Comparison of ENCODE assay signal across 8 cellular contexts in the genomic region with DNA sequence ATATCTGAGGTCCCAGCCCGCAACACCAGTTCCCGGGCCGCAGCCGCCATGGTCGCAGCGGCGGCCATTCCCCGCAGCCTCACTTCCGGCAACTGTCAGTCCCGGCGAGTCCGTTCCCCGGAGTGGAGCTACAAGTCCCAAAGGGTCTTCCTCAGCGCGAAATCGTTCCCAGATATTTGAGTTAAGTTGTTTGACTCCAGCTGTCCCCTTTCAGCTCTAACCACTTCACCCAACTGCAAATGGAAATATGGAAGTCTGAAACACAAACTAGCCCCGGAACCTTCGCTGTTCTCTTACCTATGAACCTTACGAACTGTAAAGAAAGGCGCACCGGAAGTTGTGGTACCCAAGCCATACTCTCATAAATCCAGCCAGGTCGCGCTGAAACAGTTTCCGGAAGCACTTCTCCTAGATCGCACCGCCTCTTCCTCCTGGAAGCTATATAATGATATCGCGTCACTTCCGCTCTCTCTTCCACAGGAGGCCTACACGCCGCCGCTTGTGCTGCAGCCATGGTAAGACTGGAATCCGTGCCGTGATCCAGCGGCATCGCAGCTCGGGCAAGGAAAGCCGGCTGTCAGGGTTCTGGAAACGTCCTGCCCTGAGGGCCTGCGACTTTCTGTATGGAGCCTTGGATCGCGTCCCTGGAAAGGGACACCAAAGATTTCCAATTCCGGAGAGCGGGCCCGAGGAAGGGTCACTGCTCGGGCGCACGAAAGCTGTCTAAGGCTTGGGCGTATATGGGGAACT. TPM values are rescaled to one million over a fixed set of nuclear protein-coding genes. Genes with fewer than 3 reads are reported as not detected.
DNase-seq lines count a peak whose midpoint lies in the region; ATAC-seq and TF ChIP-seq lines count a peak whose summit lies in the region.

RPS18 (plus strand) TSS at position 468 of the 750 bp plus-strand sequence; CDS start at position 513, 45 bp downstream.
VPS52 (minus strand) TSS at position 269 of the 750 bp plus-strand sequence; CDS start at position 68, 201 bp downstream.

- H3K27ac ChIP-seq in left ventricle myocardium inferior (replicated peaks), result peak within 1 kb of the TSS; percentile 97
- peak within 1 kb of the TSS; percentile 83 to 93 for H3K27ac ChIP-seq in prostate gland
- H3K27ac ChIP-seq in urinary bladder (ENCODE audit: low read depth), result peak within 1 kb of the TSS; percentile 92

- intact Hi-C loops in left ventricle myocardium inferior (cut with micrococcal nuclease), result no loop called here
- intact Hi-C loops in prostate gland (cut with DNase I), result loop anchor here (2.0 kb wide), 1 partner anchor 27 kb away; the partner anchor contains the start of gene RGL2

- H3K36me3 Mint-ChIP-seq in T-helper 1 cell treated with Interleukin-12 subunit alpha and Interleukin-12 subunit beta and Interleukin-4 antibody, amounts not matched to agents 30 μg/mL and 1 μg/mL, for 36 hours (ENCODE audit: low read depth), result peaks cover 62% of the 10 kb centered on the region

- H3K4me1 Mint-ChIP-seq in T-helper 1 cell treated with Interleukin-12 subunit alpha and Interleukin-12 subunit beta and Interleukin-4 antibody, amounts not matched to agents 30 μg/mL and 1 μg/mL, for 36 hours (ENCODE audit: low read depth), result peaks cover 43% of the 10 kb centered on the region

- H3K27ac Mint-ChIP-seq in T-helper 1 cell treated with Interleukin-12 subunit alpha and Interleukin-12 subunit beta and Interleukin-4 antibody, amounts not matched to agents 30 μg/mL and 1 μg/mL, for 36 hours, result peak within 1 kb of the TSS; percentile 98

- peak within 1 kb of the TSS; percentile 79 for H3K4me3 ChIP-seq in left ventricle myocardium inferior
- peak within 1 kb of the TSS; percentile 65 to 91 for H3K4me3 ChIP-seq in prostate gland
- H3K4me3 ChIP-seq in urinary bladder (ENCODE audit: low read depth, low read length), result peak within 1 kb of the TSS; percentile 63

- peak; percentile 79 for ATAC-seq in HG02884 (IDR thresholded peaks at IDR 0.05; ENCODE audit: unreplicated experiment)

- no peak for TF ChIP-seq CTCF in GM13977 (IDR thresholded peaks at IDR 0.05; ENCODE audit: extremely low read depth, insufficient read depth, missing control alignments)
- TF ChIP-seq CTCF in left ventricle myocardium inferior (IDR thresholded peaks at IDR 0.05; ENCODE audit: borderline replicate concordance), result no peak
- peak in 2 of 4 experiments; percentile 15 to 18 for TF ChIP-seq CTCF in prostate gland (IDR thresholded peaks at IDR 0.05)

- TF ChIP-seq POLR2A in prostate gland (IDR thresholded peaks at IDR 0.05), result peak; percentile 95

- H3K4me3 Mint-ChIP-seq in T-helper 1 cell treated with Interleukin-12 subunit alpha and Interleukin-12 subunit beta and Interleukin-4 antibody, amounts not matched to agents 30 μg/mL and 1 μg/mL, for 36 hours, result peak within 1 kb of the TSS; percentile 96

- under 1% methylated on average over 43 of the region's 49 CpGs for WGBS in prostate gland
- under 1% methylated on average over 49 of the region's 49 CpGs for WGBS in urinary bladder

- no peaks in the 10 kb centered on the region for H3K27me3 Mint-ChIP-seq in T-helper 1 cell treated with Interleukin-12 subunit alpha and Interleukin-12 subunit beta and Interleukin-4 antibody, amounts not matched to agents 30 μg/mL and 1 μg/mL, for 36 hours (ENCODE audit: low read depth)

- no peaks in the 10 kb centered on the region for H3K9me3 Mint-ChIP-seq in T-helper 1 cell treated with Interleukin-12 subunit alpha and Interleukin-12 subunit beta and Interleukin-4 antibody, amounts not matched to agents 30 μg/mL and 1 μg/mL, for 36 hours

- H3K36me3 ChIP-seq in left ventricle myocardium inferior (peaks cover 65% of the 10 kb centered on the region), prostate gland (peaks cover 10 to 15% of the 10 kb centered on the region in 2 donors), urinary bladder (ENCODE audit: insufficient read depth) (peaks cover 9% of the 10 kb centered on the region)

- peaks cover 67% of the 10 kb centered on the region for H3K4me1 ChIP-seq in left ventricle myocardium inferior
- H3K4me1 ChIP-seq in prostate gland (replicated peaks), result peaks cover 28% of the 10 kb centered on the region
- H3K4me1 ChIP-seq in urinary bladder (ENCODE audit: insufficient read depth), result no peaks in the 10 kb centered on the region

- H3K27me3 ChIP-seq in left ventricle myocardium inferior (ENCODE audit: low read depth) (no peaks in the 10 kb centered on the region), prostate gland (replicated peaks; ENCODE audit: insufficient read depth) (no peaks in the 10 kb centered on the region)

- in situ Hi-C loops in GM13977 (cut with MboI; ENCODE audit: low pct_unique_long_range_greater_than_20kb, low sequenced_read_pairs, unreplicated experiment), result no loop called here

- peak; percentile 94 for DNase-seq in GM13977 (ENCODE audit: low spot score)
- DNase-seq in NCI-H1694 (lab: John Stamatoyannopoulos, UW), result peak; percentile 97
- peak; percentile 100 for DNase-seq in amniotic stem cell (lab: John Stamatoyannopoulos, UW)
- DNase-seq in left ventricle myocardium inferior, result peak; percentile 89
- DNase-seq in prostate gland (ENCODE audit: low spot score), result peak; percentile 96

- H3K9me3 ChIP-seq in left ventricle myocardium inferior (replicated peaks) (no peaks in the 10 kb centered on the region), prostate gland (no peaks in the 10 kb centered on the region)

RNA-seq across cellular contexts. Expression of gene RPS18, which starts in this region (rescaled TPM):
- total RNA-seq in left ventricle myocardium inferior (950 TPM), prostate gland (1,000 to 10,000 TPM; 1,990 to 4,594 TPM), urinary bladder (3,033 TPM)
- 4,357 TPM for polyA plus RNA-seq in urinary bladder

RNA-seq across cellular contexts. Expression of gene VPS52, which starts in this region (rescaled TPM):
- total RNA-seq in left ventricle myocardium inferior, result 35.1 TPM
- 10 to 100 TPM; 42.2 to 55.0 TPM for total RNA-seq in prostate gland
- total RNA-seq in urinary bladder, result 32.4 TPM
- 45.3 TPM for polyA plus RNA-seq in urinary bladder

Comparison
In these comparisons a context has a peak if more than half of its experiments do, and no peak if none do; other contexts are left out.
1. Peak in every context shown above with its lines: DNase-seq, ATAC-seq, H3K4me3 ChIP-seq and H3K27ac ChIP-seq.